ENCODE assay signal across 8 cellular contexts in genomic region chr1:51569284-51570062, GRCh38. TPM values are rescaled to one million over a fixed set of nuclear protein-coding genes. Genes with fewer than 3 reads are reported as not detected.
DNase-seq lines count a peak whose midpoint lies in the region; ATAC-seq, FAIRE-seq and TF ChIP-seq lines count a peak whose summit lies in the region.

No MANE protein-coding gene starts in this region.

- POLR2A ChIA-PET in CD8-positive, alpha-beta memory T cell (lab: Charles Lee): no interaction called here
- POLR2A ChIA-PET in GM12878 (lab: Charles Lee): interaction anchor here (0.7 kb wide), 1 partner anchor 400 kb away, joined by 4 read pairs; no protein-coding TSS in a partner anchor

- no peaks in the 10 kb centered on the region for H3K9me3 Mint-ChIP-seq in CD8-positive, alpha-beta memory T cell

- RAD21 ChIA-PET in GM12878 (lab: Charles Lee; ENCODE audit: unreplicated experiment): interaction anchor here (0.5 to 1.5 kb wide), 7 partner anchors 46 to 328 kb away, joined by 3 to 16 read pairs (median 4); no protein-coding TSS in a partner anchor

- peak in 2 of 3 experiments; percentile 23 to 26; a peak in 3 of 6 replicates for TF ChIP-seq CTCF in GM12878 (IDR thresholded peaks at IDR 0.05 in 2 of 3, conservative IDR thresholded peaks at IDR 0.05 in 1 of 3; ENCODE audit: control insufficient read depth in 2 of 3, extremely low read depth in 1 of 3, insufficient read depth in 1 of 3, low read depth in 3 of 3, low read length in 3 of 3)
- TF ChIP-seq CTCF in liver (IDR thresholded peaks at IDR 0.05; ENCODE audit: low read depth, low read length, missing input control): peak; percentile 11
- TF ChIP-seq CTCF in thyroid gland (IDR thresholded peaks at IDR 0.05): no peak

- no peaks in the 10 kb centered on the region for H3K27me3 ChIP-seq in CD8-positive, alpha-beta memory T cell (ENCODE audit: insufficient read depth, low read length, poor library complexity, severe bottlenecking)
- H3K27me3 ChIP-seq in GM12878 (replicated peaks in 1 of 2; ENCODE audit: control insufficient read depth in 2 of 2, insufficient read depth in 2 of 2, low read length in 1 of 2): no peaks in the 10 kb centered on the region
- no peaks in the 10 kb centered on the region for H3K27me3 ChIP-seq in liver (ENCODE audit: control insufficient read depth in 4 of 4, insufficient read depth in 4 of 4, low read length in 3 of 4)
- no peaks in the 10 kb centered on the region for H3K27me3 ChIP-seq in thyroid gland

- H3K4me3 Mint-ChIP-seq in CD8-positive, alpha-beta memory T cell: peak overlapping the region in 6 of 7 donors; percentile 7 to 60 (median 45)

- peak overlapping the region; percentile 92 for H3K4me2 ChIP-seq in GM12878 (ENCODE audit: control insufficient read depth, insufficient read depth)

- TF ChIP-seq EP300 in GM12878 (IDR thresholded peaks at IDR 0.05; ENCODE audit: borderline replicate concordance in 1 of 2, control insufficient read depth in 1 of 2, low read depth in 2 of 2, low read length in 2 of 2): no peak

- ATAC-seq in HG03135 (IDR thresholded peaks at IDR 0.05; ENCODE audit: unreplicated experiment) (peak; percentile 74), GM12878 (peak; percentile 88)

- no peaks in the 10 kb centered on the region for H3K36me3 Mint-ChIP-seq in CD8-positive, alpha-beta memory T cell

- SMC1A ChIA-PET in GM12878 (lab: Charles Lee; ENCODE audit: uncharacterized antibody, unreplicated experiment): interaction anchor here (0.8 to 1.6 kb wide), 5 partner anchors 22 to 314 kb away, joined by 3 to 13 read pairs (median 5); no protein-coding TSS in a partner anchor

- CTCF ChIA-PET in CD8-positive, alpha-beta memory T cell (lab: Charles Lee): interaction anchor here (1.0 kb wide), 1 partner anchor 206 kb away, joined by 3 read pairs; no protein-coding TSS in a partner anchor
- CTCF ChIA-PET in GM12878 (lab: Yijun Ruan, JAX): interaction anchor here (0.5 to 5.8 kb wide), 8 partner anchors 34 to 331 kb away, joined by 3 to 45 read pairs (median 3); no protein-coding TSS in a partner anchor

- H3K27ac ChIP-seq in CD8-positive, alpha-beta memory T cell (ENCODE audit: low read depth, low read length): no peak overlapping the region
- H3K27ac ChIP-seq in GM12878 (ENCODE audit: control insufficient read depth, insufficient read depth): peak overlapping the region; percentile 74
- H3K27ac ChIP-seq in liver (ENCODE audit: low read depth in 1 of 2, low read length in 2 of 2): no peak overlapping the region
- H3K27ac ChIP-seq in thyroid gland: peak overlapping the region; percentile 44 to 67 (median 52)

- H3K79me2 ChIP-seq in GM12878 (ENCODE audit: control insufficient read depth, insufficient read depth, low read length): no peaks in the 10 kb centered on the region

- no peaks in the 10 kb centered on the region for H3K36me3 ChIP-seq in CD8-positive, alpha-beta memory T cell (ENCODE audit: insufficient read depth, low read length)
- H3K36me3 ChIP-seq in GM12878 (ENCODE audit: control insufficient read depth in 2 of 2, insufficient read depth in 2 of 2, low read length in 1 of 2) (no peaks in the 10 kb centered on the region), liver (ENCODE audit: control insufficient read depth in 4 of 4, insufficient read depth in 3 of 4, low read depth in 1 of 4, low read length in 3 of 4) (no peaks in the 10 kb centered on the region), thyroid gland (no peaks in the 10 kb centered on the region)

- peak overlapping the region; percentile 3 for H3K4me3 ChIP-seq in CD8-positive, alpha-beta memory T cell (ENCODE audit: low read length)
- H3K4me3 ChIP-seq in GM12878 (peak overlapping the region; percentile 17; the same call in 1 of the 2 replicates), liver (ENCODE audit: low read depth in 1 of 3, low read length in 3 of 3) (no peak overlapping the region), thyroid gland (replicated peaks in 1 of 3) (no peak overlapping the region)

- peak; percentile 86 for FAIRE-seq in GM12878 (lab: Jason Lieb, UNC)

- peak in 2 of 5 donors; percentile 15 to 18 for DNase-seq in CD8-positive, alpha-beta memory T cell
- peak; percentile 40 for DNase-seq in GM19238 (ENCODE audit: insufficient read length, low spot score)
- peak; percentile 77 for DNase-seq in RKO (ENCODE audit: low spot score)
- peak; percentile 84 for DNase-seq in GM12878 (ENCODE audit: low read depth, low spot score)
- peak; percentile 58 to 64 for DNase-seq in thyroid gland
- DNase-seq in NCI-H524 (lab: John Stamatoyannopoulos, UW): no peak

- TF ChIP-seq RAD21 in GM12878 (IDR thresholded peaks at IDR 0.05; ENCODE audit: insufficient read depth, low read depth, low read length) (peak; percentile 40), liver (IDR thresholded peaks at IDR 0.05) (peak; percentile 21 to 56)

- H2AFZ ChIP-seq in GM12878 (ENCODE audit: control insufficient read depth, low read depth, low read length): peak overlapping the region; percentile 47

- intact Hi-C loops in GM12878 (cut with micrococcal nuclease; ENCODE audit: unreplicated experiment) (loop anchor here (2.0 kb wide), 1 partner anchor 35 kb away; no protein-coding TSS in a partner anchor), thyroid gland (cut with DNase I) (no loop called here)

- H3K27me3 Mint-ChIP-seq in CD8-positive, alpha-beta memory T cell: no peaks in the 10 kb centered on the region

- H3K9ac ChIP-seq in GM12878 (ENCODE audit: control insufficient read depth, insufficient read depth, low read length) (peak overlapping the region; percentile 45), liver (ENCODE audit: low read depth in 1 of 2, low read length in 2 of 2) (no peak overlapping the region)

- H4K20me1 ChIP-seq in GM12878 (ENCODE audit: control insufficient read depth, insufficient read depth): no peaks in the 10 kb centered on the region

- in situ Hi-C loops in GM12878 (cut with MboI): no loop called here

- H3K4me1 ChIP-seq in CD8-positive, alpha-beta memory T cell (ENCODE audit: insufficient read depth, low read length): peaks cover 28% of the 10 kb centered on the region
- H3K4me1 ChIP-seq in GM12878 (ENCODE audit: control insufficient read depth, insufficient read depth, low read length): peaks cover 34% of the 10 kb centered on the region
- H3K4me1 ChIP-seq in liver (ENCODE audit: control insufficient read depth in 4 of 4, insufficient read depth in 4 of 4, low read length in 3 of 4): no peaks in the 10 kb centered on the region
- peaks cover 7 to 16% of the 10 kb centered on the region in 2 donors for H3K4me1 ChIP-seq in thyroid gland

- no peaks in the 10 kb centered on the region for H3K9me3 ChIP-seq in CD8-positive, alpha-beta memory T cell (ENCODE audit: low read length)
- H3K9me3 ChIP-seq in GM12878 (replicated peaks; ENCODE audit: control insufficient read depth, insufficient read depth, low read length) (no peaks in the 10 kb centered on the region), liver (ENCODE audit: control insufficient read depth in 4 of 4, low read length in 3 of 4) (no peaks in the 10 kb centered on the region), thyroid gland (no peaks in the 10 kb centered on the region)

- H3K4me1 Mint-ChIP-seq in CD8-positive, alpha-beta memory T cell: peaks cover 22 to 26% (median 25%) of the 10 kb centered on the region in 3 donors

- peak overlapping the region; percentile 57 to 93 (median 79) for H3K27ac Mint-ChIP-seq in CD8-positive, alpha-beta memory T cell

- no TSS peak for BruUV-seq in GM12878 (replicated peaks; lab: Mats Ljungman, UMichigan)

- peak; percentile 36; the same call in 1 of the 2 replicates for TF ChIP-seq POLR2A in GM12878 (IDR thresholded peaks at IDR 0.05; ENCODE audit: low read depth, low read length)
- TF ChIP-seq POLR2A in thyroid gland (IDR thresholded peaks at IDR 0.05): no peak

- 0% methylated on average over 4 of the region's 4 CpGs for WGBS in GM12878 (ENCODE audit: insufficient coverage, insufficient replicate concordance, low lambda C conversion rate, missing lambda C conversion rate)
- WGBS in liver: 66% methylated on average over 4 of the region's 4 CpGs
- WGBS in thyroid gland, 2 donors: 48 to 62% methylated on average over 4 of the region's 4 CpGs

RNA-seq across cellular contexts. Expression of gene OSBPL9, which starts 47.4 kb away (rescaled TPM):
- total RNA-seq in CD8-positive, alpha-beta memory T cell: 10 to 100 TPM; 43.4 to 48.0 TPM
- polyA plus RNA-seq in CD8-positive, alpha-beta memory T cell: 47.6 TPM
- 205 and 209 TPM in 2 replicates for total RNA-seq in GM12878 (2013; cell fraction: nucleolus; rRNA removed)
- 128 and 139 TPM in 2 replicates for total RNA-seq in GM12878 (2014; rRNA removed)
- total RNA-seq in GM12878 (2014; rRNA removed; fragmentation: Illumina TruSeq; extraction: Trizol): 150 and 151 TPM in 2 replicates
- 102 TPM in 2 replicates for total RNA-seq in GM12878 (2021)
- polyA plus RNA-seq in GM12878 (2011; ENCODE audit: low read depth): 67.4 TPM
- 114 and 129 TPM in 2 replicates for polyA plus RNA-seq in GM12878 (2011; rRNA removed)
- 84.6 and 110 TPM in 2 replicates for polyA plus RNA-seq in GM12878 (2011; cell fraction: cytosol; rRNA removed)
- 81.8 and 103 TPM in 2 replicates for polyA plus RNA-seq in GM12878 (2011; cell fraction: nucleus; rRNA removed)
- polyA plus RNA-seq in GM12878 (2012): 68.8 and 80.0 TPM in 2 replicates
- polyA plus RNA-seq in GM12878 (2014; fragmentation: Illumina TruSeq; extraction: Trizol): 156 and 202 TPM in 2 replicates
- 10 to 100 TPM; 25.9 to 41.9 TPM for polyA plus RNA-seq in GM12878 (2014; fragmentation: Nextera tagmentation; extraction: Ambion mirVana)
- polyA plus RNA-seq in GM12878 (2014; rRNA removed): 89.1 and 103 TPM in 2 replicates
- polyA plus RNA-seq in GM12878 (2016; fragmentation: Nextera tagmentation; extraction: Ambion mirVana): 100 to 1,000 TPM in 1 of 2 experiments, 10 to 100 TPM in 1; 98.7 to 112 TPM
- polyA minus RNA-seq in GM12878 (2011; rRNA and poly(A)+ RNA removed): 153 and 174 TPM in 2 replicates
- 37.0 and 63.4 TPM in 2 replicates for polyA minus RNA-seq in GM12878 (2011; cell fraction: cytosol; rRNA and poly(A)+ RNA removed)
- 92.8 and 131 TPM in 2 replicates for polyA minus RNA-seq in GM12878 (2011; cell fraction: nucleus; rRNA and poly(A)+ RNA removed)
- 100 to 1,000 TPM in 1 of 2 donors, 10 to 100 TPM in 1; 62.5 to 129 TPM for total RNA-seq in liver
- polyA plus RNA-seq in liver: 10 to 100 TPM; 52.1 to 58.3 TPM
- total RNA-seq in thyroid gland: 100 to 1,000 TPM in 3 of 4 donors, 10 to 100 TPM in 1; 95.6 to 272 (median 128) TPM

RNA-seq across cellular contexts. Expression of gene EPS15, which starts 50.4 kb away (rescaled TPM):
- 100 to 1,000 TPM; 108 to 112 TPM for total RNA-seq in CD8-positive, alpha-beta memory T cell
- 59.6 TPM for polyA plus RNA-seq in CD8-positive, alpha-beta memory T cell
- total RNA-seq in GM12878 (2013; cell fraction: nucleolus; rRNA removed): 323 and 356 TPM in 2 replicates
- 53.4 and 65.1 TPM in 2 replicates for total RNA-seq in GM12878 (2014; rRNA removed)
- 71.6 and 75.1 TPM in 2 replicates for total RNA-seq in GM12878 (2014; rRNA removed; fragmentation: Illumina TruSeq; extraction: Trizol)
- 87.8 and 88.2 TPM in 2 replicates for total RNA-seq in GM12878 (2021)
- polyA plus RNA-seq in GM12878 (2011; ENCODE audit: low read depth): 19.0 TPM
- polyA plus RNA-seq in GM12878 (2011; rRNA removed): 61.9 and 86.3 TPM in 2 replicates
- polyA plus RNA-seq in GM12878 (2011; cell fraction: cytosol; rRNA removed): 23.5 and 33.2 TPM in 2 replicates
- 33.4 and 34.4 TPM in 2 replicates for polyA plus RNA-seq in GM12878 (2011; cell fraction: nucleus; rRNA removed)
- polyA plus RNA-seq in GM12878 (2012): 27.6 and 33.8 TPM in 2 replicates
- 60.6 and 80.7 TPM in 2 replicates for polyA plus RNA-seq in GM12878 (2014; fragmentation: Illumina TruSeq; extraction: Trizol)
- polyA plus RNA-seq in GM12878 (2014; fragmentation: Nextera tagmentation; extraction: Ambion mirVana): 10 to 100 TPM; 24.7 to 49.5 TPM
- polyA plus RNA-seq in GM12878 (2014; rRNA removed): 37.6 and 43.3 TPM in 2 replicates
- 10 to 100 TPM; 55.5 to 57.1 TPM for polyA plus RNA-seq in GM12878 (2016; fragmentation: Nextera tagmentation; extraction: Ambion mirVana)
- polyA minus RNA-seq in GM12878 (2011; rRNA and poly(A)+ RNA removed): 79.6 and 113 TPM in 2 replicates
- polyA minus RNA-seq in GM12878 (2011; cell fraction: cytosol; rRNA and poly(A)+ RNA removed): 37.7 and 45.4 TPM in 2 replicates
- 29.9 and 40.9 TPM in 2 replicates for polyA minus RNA-seq in GM12878 (2011; cell fraction: nucleus; rRNA and poly(A)+ RNA removed)
- 10 to 100 TPM; 25.3 to 52.1 TPM for total RNA-seq in liver
- polyA plus RNA-seq in liver: 10 to 100 TPM in 1 of 2 donors, 1 to 10 TPM in 1; 8.8 to 13.0 TPM
- 100 to 1,000 TPM in 3 of 4 donors, 10 to 100 TPM in 1; 88.0 to 128 (median 102) TPM for total RNA-seq in thyroid gland

Comparison
In these comparisons a context has a peak if more than half of its experiments do, and no peak if none do; other contexts are left out.
1. DNase-seq: peak in GM19238 (single experiment), RKO (single experiment), GM12878 (single experiment) and thyroid gland (2 of 2); none in NCI-H524 (0 of 2).
2. H3K27ac ChIP-seq: peak in GM12878 (single experiment) and thyroid gland (3 of 3); none in CD8-positive, alpha-beta memory T cell (single experiment) and liver (0 of 2).
3. H3K4me3 ChIP-seq: peak in CD8-positive, alpha-beta memory T cell (single experiment) and GM12878 (single experiment); none in liver (0 of 3) and thyroid gland (0 of 3).
4. CTCF ChIP-seq: peak in GM12878 (2 of 3) and liver (single experiment); none in thyroid gland (0 of 6).